Comparison of ENCODE assay signal across 1 cellular context in the genomic region with DNA sequence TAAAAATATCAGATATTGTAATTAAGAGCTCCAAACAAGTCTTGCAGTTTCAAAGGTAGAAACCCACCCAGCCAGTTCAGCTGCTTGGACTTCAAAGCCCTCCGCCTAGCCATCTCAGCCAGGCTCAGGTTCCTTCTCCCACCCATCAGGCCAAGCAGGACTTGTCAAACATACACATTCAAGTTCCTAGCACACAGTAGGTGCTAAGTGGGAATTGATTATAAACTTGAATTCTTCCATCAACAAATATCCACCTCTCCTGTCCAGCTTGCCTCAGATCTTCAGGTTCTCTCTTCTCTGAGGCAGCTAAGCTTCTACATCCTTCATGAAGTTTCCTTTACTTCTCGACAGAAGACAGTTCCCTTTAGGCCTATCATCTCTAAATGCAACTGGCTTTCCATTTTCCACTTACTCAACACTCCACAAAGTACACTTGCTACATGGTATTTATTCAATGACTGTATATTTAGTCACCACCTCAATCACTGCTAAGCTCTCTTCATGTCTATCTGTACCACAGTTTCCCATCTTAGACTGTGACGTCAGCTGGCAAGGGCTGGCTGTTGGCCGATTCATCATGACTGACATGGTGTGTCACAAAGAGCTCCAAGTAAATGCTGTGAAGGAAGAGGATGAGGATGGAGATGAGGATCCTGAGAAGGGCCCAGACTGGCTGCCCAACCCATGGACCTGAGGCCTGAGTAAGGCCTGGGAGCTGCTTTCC.
A peak's percentile ranks its signal among the peaks of the same experiment; 100 is the strongest.
TF ChIP-seq lines count a peak whose summit lies in the region.

No MANE protein-coding gene starts in this region.

TF ChIP-seq in IMR-90, 13 proteins besides CTCF, POLR2A, EP300 and RAD21:
- TF ChIP-seq, protein P1, sequence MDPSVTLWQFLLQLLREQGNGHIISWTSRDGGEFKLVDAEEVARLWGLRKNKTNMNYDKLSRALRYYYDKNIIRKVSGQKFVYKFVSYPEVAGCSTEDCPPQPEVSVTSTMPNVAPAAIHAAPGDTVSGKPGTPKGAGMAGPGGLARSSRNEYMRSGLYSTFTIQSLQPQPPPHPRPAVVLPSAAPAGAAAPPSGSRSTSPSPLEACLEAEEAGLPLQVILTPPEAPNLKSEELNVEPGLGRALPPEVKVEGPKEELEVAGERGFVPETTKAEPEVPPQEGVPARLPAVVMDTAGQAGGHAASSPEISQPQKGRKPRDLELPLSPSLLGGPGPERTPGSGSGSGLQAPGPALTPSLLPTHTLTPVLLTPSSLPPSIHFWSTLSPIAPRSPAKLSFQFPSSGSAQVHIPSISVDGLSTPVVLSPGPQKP (IDR thresholded peaks at IDR 0.05; ENCODE audit: borderline replicate concordance, low read depth, low read length): no peak
- peak; percentile 15; the same call in 1 of the 2 replicates for TF ChIP-seq MAFK (IDR thresholded peaks at IDR 0.05; ENCODE audit: low read depth, low read length)
- peak; percentile 83 for TF ChIP-seq CEBPB (IDR thresholded peaks at IDR 0.05; ENCODE audit: low read depth, low read length)
- TF ChIP-seq NFE2L2 (IDR thresholded peaks at IDR 0.05; ENCODE audit: low read depth, low read length): no peak
- peak; percentile 77 for TF ChIP-seq FOS (IDR thresholded peaks at IDR 0.05; ENCODE audit: low read depth, low read length)
